Comparison of ENCODE assay signal across 9 cellular contexts in genomic region chr1:155973723-155974122, GRCh38. TPM values are rescaled to one million over a fixed set of nuclear protein-coding genes. Genes with fewer than 3 reads are reported as not detected.
A peak's percentile ranks its signal among the peaks of the same experiment; 100 is the strongest.
DNase-seq lines count a peak whose midpoint lies in the region; ATAC-seq and TF ChIP-seq lines count a peak whose summit lies in the region.
"Had no signal": no experiment of that assay in that cellular context is flagged by ENCODE, and none has a peak within 500 bp of the region (broad histone marks: within the 10 kb centered on the region; RNA-seq: fewer than 3 reads in every experiment).

No MANE protein-coding gene starts in this region.

- H3K27me3 Mint-ChIP-seq in brain, result peaks cover 12% of the 10 kb centered on the region
- no peaks in the 10 kb centered on the region for H3K27me3 Mint-ChIP-seq in naive thymus-derived CD4-positive, alpha-beta T cell

- H3K27me3 ChIP-seq in heart left ventricle (no peaks in the 10 kb centered on the region), upper lobe of right lung (no peaks in the 10 kb centered on the region)
- no peaks in the 10 kb centered on the region for H3K27me3 ChIP-seq in naive thymus-derived CD4-positive, alpha-beta T cell (ENCODE audit: control insufficient read depth in 2 of 2, insufficient read depth in 2 of 2, low read length in 2 of 2)

- peaks cover 0 to 4% (median 0%) of the 10 kb centered on the region in 5 experiments for H3K9me3 Mint-ChIP-seq in brain
- H3K9me3 Mint-ChIP-seq in naive thymus-derived CD4-positive, alpha-beta T cell, result peaks cover 0 to 5% (median 0%) of the 10 kb centered on the region in 11 donors

- peak overlapping the region in 4 of 5 experiments; percentile 70 to 97 (median 92) for H3K4me3 Mint-ChIP-seq in brain
- H3K4me3 Mint-ChIP-seq in naive thymus-derived CD4-positive, alpha-beta T cell, result peak overlapping the region; percentile 33 to 98 (median 94)

- H3K4me1 Mint-ChIP-seq in brain, result peaks cover 89% of the 10 kb centered on the region
- H3K4me1 Mint-ChIP-seq in naive thymus-derived CD4-positive, alpha-beta T cell, result peaks cover 68 to 82% (median 73%) of the 10 kb centered on the region in 7 donors

- ATAC-seq in heart left ventricle (no peak), left cardiac atrium (no peak), upper lobe of right lung (no peak), HG03175 (IDR thresholded peaks at IDR 0.05; ENCODE audit: unreplicated experiment) (no peak)
- no peak for ATAC-seq in naive thymus-derived CD4-positive, alpha-beta T cell

- H3K4me1 ChIP-seq in heart left ventricle, result peaks cover 13 to 93% (median 79%) of the 10 kb centered on the region in 12 donors
- H3K4me1 ChIP-seq in naive thymus-derived CD4-positive, alpha-beta T cell (ENCODE audit: control insufficient read depth in 2 of 2, insufficient read depth in 2 of 2, low read length in 2 of 2), result peaks cover 62 to 65% of the 10 kb centered on the region in 2 donors
- H3K4me1 ChIP-seq in upper lobe of right lung, result peaks cover 80% of the 10 kb centered on the region

- intact Hi-C loops in heart left ventricle (cut with DNase I) (no loop called here), left cardiac atrium (cut with DNase I) (no loop called here), upper lobe of right lung (cut with DNase I) (no loop called here)
- intact Hi-C loops in naive thymus-derived CD4-positive, alpha-beta T cell (cut with micrococcal nuclease), result loop anchor here in 1 of 2 donors (2.0 kb wide), 1 partner anchor 15 kb away; no protein-coding TSS in a partner anchor

- peaks cover 20% of the 10 kb centered on the region for H3K36me3 Mint-ChIP-seq in brain
- peaks cover 0 to 40% (median 26%) of the 10 kb centered on the region in 5 donors for H3K36me3 Mint-ChIP-seq in naive thymus-derived CD4-positive, alpha-beta T cell

- TF ChIP-seq POLR2A in heart left ventricle (IDR thresholded peaks at IDR 0.05), result no peak

- TF ChIP-seq CTCF in heart left ventricle (IDR thresholded peaks at IDR 0.05) (no peak), brain (conservative IDR thresholded peaks at IDR 0.05) (no peak), upper lobe of right lung (IDR thresholded peaks at IDR 0.05) (no peak)

- CTCF ChIA-PET in naive thymus-derived CD4-positive, alpha-beta T cell (lab: Charles Lee), result interaction anchor here (0.7 to 0.9 kb wide), 2 partner anchors 15 to 25 kb away, joined by 3 read pairs; no protein-coding TSS in a partner anchor

- DNase-seq in heart left ventricle (no peak), left cardiac atrium (no peak), upper lobe of right lung (no peak), activated gamma-delta T cell treated with Interleukin-2 at 50 U/mL for 16 hours (no peak), NCI-H526 treated with DMSO at 0.1 percent for 48 hours (lab: John Stamatoyannopoulos, UW) (no peak)
- no peak for DNase-seq in naive thymus-derived CD4-positive, alpha-beta T cell

- POLR2A ChIA-PET in naive thymus-derived CD4-positive, alpha-beta T cell (lab: Charles Lee), result interaction anchor here (0.7 to 9.5 kb wide), 4 partner anchors 6 to 39 kb away, joined by 3 to 144 read pairs (median 35); partner anchors contain the start of genes ARHGEF2 and KHDC4

- peak overlapping the region in 4 of 5 experiments; percentile 91 to 99 (median 98) for H3K27ac Mint-ChIP-seq in brain
- H3K27ac Mint-ChIP-seq in naive thymus-derived CD4-positive, alpha-beta T cell, result peak overlapping the region; percentile 69 to 97 (median 95)

- WGBS in heart left ventricle, 4 donors, result 56 to 73% (median 66%) methylated on average over 3 of the region's 3 CpGs

- H3K27ac ChIP-seq in heart left ventricle (peak overlapping the region in 11 of 12 donors; percentile 17 to 100 (median 98)), upper lobe of right lung (peak overlapping the region; percentile 93)
- H3K27ac ChIP-seq in naive thymus-derived CD4-positive, alpha-beta T cell (ENCODE audit: low read depth, low read length), result peak overlapping the region; percentile 90

- H3K9me3 ChIP-seq in heart left ventricle (no peaks in the 10 kb centered on the region), upper lobe of right lung (no peaks in the 10 kb centered on the region)
- no peaks in the 10 kb centered on the region for H3K9me3 ChIP-seq in naive thymus-derived CD4-positive, alpha-beta T cell (ENCODE audit: control insufficient read depth in 2 of 3, low read length in 3 of 3)
- H3K9me3 ChIP-seq: HAP-1 had no signal

- peak overlapping the region in 5 of 12 donors; percentile 77 to 97 (median 88) for H3K4me3 ChIP-seq in heart left ventricle
- H3K4me3 ChIP-seq in naive thymus-derived CD4-positive, alpha-beta T cell (ENCODE audit: low read length), result no peak overlapping the region
- no peak overlapping the region for H3K4me3 ChIP-seq in upper lobe of right lung
- H3K4me3 ChIP-seq: HAP-1 had no signal

- H3K36me3 ChIP-seq in heart left ventricle, result peaks cover 0 to 40% (median 11%) of the 10 kb centered on the region in 9 donors
- H3K36me3 ChIP-seq in naive thymus-derived CD4-positive, alpha-beta T cell (ENCODE audit: control insufficient read depth in 2 of 3, insufficient read depth in 3 of 3, low read length in 3 of 3), result peaks cover 0 to 43% (median 0%) of the 10 kb centered on the region in 3 experiments
- peaks cover 34% of the 10 kb centered on the region for H3K36me3 ChIP-seq in upper lobe of right lung

RNA-seq across cellular contexts. Expression of gene ARHGEF2, which starts 4.6 kb away (rescaled TPM):
- total RNA-seq in heart left ventricle (10 to 100 TPM; 34.7 to 98.6 (median 61.6) TPM), left cardiac atrium (10 to 100 TPM; 63.4 to 70.8 TPM), upper lobe of right lung (220 TPM)
- polyA plus RNA-seq in heart left ventricle (10 to 100 TPM; 23.9 to 28.8 TPM), brain (ENCODE audit: insufficient read depth, low read depth, low replicate concordance) (195 TPM)
- total RNA-seq in naive thymus-derived CD4-positive, alpha-beta T cell, result 100 to 1,000 TPM; 108 to 236 (median 182) TPM
- 10 to 100 TPM; 17.0 to 28.5 TPM for polyA plus RNA-seq in naive thymus-derived CD4-positive, alpha-beta T cell

RNA-seq across cellular contexts. Expression of gene RXFP4, which starts 32.3 kb away (rescaled TPM):
- total RNA-seq in heart left ventricle (not detected), left cardiac atrium (not detected), upper lobe of right lung (not detected)
- polyA plus RNA-seq in heart left ventricle (under 1 TPM in 1 of 2 donors, not detected in 1; 0.07 TPM), brain (ENCODE audit: insufficient read depth, low read depth, low replicate concordance) (not detected)
- total RNA-seq in naive thymus-derived CD4-positive, alpha-beta T cell, result not detected
- polyA plus RNA-seq in naive thymus-derived CD4-positive, alpha-beta T cell, result 1 to 10 TPM in 1 of 2 donors, under 1 TPM in 1; 0.60 to 1.3 TPM

RNA-seq across cellular contexts. Expression of gene KHDC4, which starts 39.5 kb away (rescaled TPM):
- total RNA-seq in heart left ventricle (10 to 100 TPM; 16.9 to 28.0 (median 22.6) TPM), left cardiac atrium (10 to 100 TPM; 21.0 to 27.8 TPM), upper lobe of right lung (40.1 TPM)
- polyA plus RNA-seq in heart left ventricle (10 to 100 TPM; 17.4 to 19.1 TPM), brain (ENCODE audit: insufficient read depth, low read depth, low replicate concordance) (24.1 TPM)
- total RNA-seq in naive thymus-derived CD4-positive, alpha-beta T cell, result 100 to 1,000 TPM in 2 of 5 experiments, 10 to 100 TPM in 3; 64.6 to 117 (median 79.8) TPM
- polyA plus RNA-seq in naive thymus-derived CD4-positive, alpha-beta T cell, result 1 to 10 TPM; 8.1 to 9.3 TPM

RNA-seq across cellular contexts. Expression of gene SSR2, which starts 47.0 kb away (rescaled TPM):
- 100 to 1,000 TPM in 4 of 9 donors, 10 to 100 TPM in 5; 67.7 to 174 (median 81.2) TPM for total RNA-seq in heart left ventricle
- polyA plus RNA-seq in heart left ventricle, result 100 to 1,000 TPM in 1 of 2 donors, 10 to 100 TPM in 1; 63.9 to 282 TPM
- total RNA-seq in left cardiac atrium, result 100 to 1,000 TPM; 101 to 127 TPM
- 451 TPM for polyA plus RNA-seq in brain (ENCODE audit: insufficient read depth, low read depth, low replicate concordance)
- 100 to 1,000 TPM; 207 to 278 (median 256) TPM for total RNA-seq in naive thymus-derived CD4-positive, alpha-beta T cell
- 100 to 1,000 TPM; 366 to 393 TPM for polyA plus RNA-seq in naive thymus-derived CD4-positive, alpha-beta T cell
- total RNA-seq in upper lobe of right lung, result 231 TPM
